ENCODE assay signal across 9 cellular contexts in genomic region chr13:26062853-26063444, GRCh38. TPM values are rescaled to one million over a fixed set of nuclear protein-coding genes. Genes with fewer than 3 reads are reported as not detected.
DNase-seq lines count a peak whose midpoint lies in the region; ATAC-seq and TF ChIP-seq lines count a peak whose summit lies in the region.
"Had no signal": no experiment of that assay in that cellular context is flagged by ENCODE, and none has a peak within 500 bp of the region (broad histone marks: within the 10 kb centered on the region; RNA-seq: fewer than 3 reads in every experiment).

No MANE protein-coding gene starts in this region.

- no peaks in the 10 kb centered on the region for H3K4me1 Mint-ChIP-seq in activated T-cell treated with anti-CD3 and anti-CD28 coated beads, Interleukin-2, amount 50 U/mL, for 24 hours (ENCODE audit: low read depth)
- H3K4me1 Mint-ChIP-seq: central memory CD8-positive, alpha-beta T cell had no signal

- H3K27ac Mint-ChIP-seq in activated T-cell treated with anti-CD3 and anti-CD28 coated beads, Interleukin-2, amount 50 U/mL, for 24 hours, result no peak overlapping the region

- no peaks in the 10 kb centered on the region for H3K36me3 Mint-ChIP-seq in activated T-cell treated with anti-CD3 and anti-CD28 coated beads, Interleukin-2, amount 50 U/mL, for 24 hours (ENCODE audit: low read depth)

- no peak overlapping the region for H3K27ac ChIP-seq in mesendoderm (ENCODE audit: low read depth, low read length)

- no peak overlapping the region for H2BK120ac ChIP-seq in mesendoderm (ENCODE audit: low read depth, low read length)

- H3K27me3 Mint-ChIP-seq in activated T-cell treated with anti-CD3 and anti-CD28 coated beads, Interleukin-2, amount 50 U/mL, for 24 hours, result no peaks in the 10 kb centered on the region

- no peaks in the 10 kb centered on the region for H3K79me1 ChIP-seq in mesendoderm (ENCODE audit: low read length)

- no peaks in the 10 kb centered on the region for H3K36me3 ChIP-seq in mesendoderm (ENCODE audit: control insufficient read depth, insufficient read depth, low read length)

- H2BK15ac ChIP-seq in mesendoderm (replicated peaks; ENCODE audit: low read depth), result no peak overlapping the region

- peak; percentile 76 for TF ChIP-seq CTCF in NB4 (IDR thresholded peaks at IDR 0.05; ENCODE audit: low read depth, low read length)

- no peak for TF ChIP-seq POLR2A in NB4 (IDR thresholded peaks at IDR 0.05; ENCODE audit: extremely low read depth, insufficient read length)

- H2AK5ac ChIP-seq in mesendoderm (ENCODE audit: low read length), result no peak overlapping the region

- no peak overlapping the region for H3K4me2 ChIP-seq in mesendoderm (ENCODE audit: low read length)

- H3K18ac ChIP-seq in mesendoderm (ENCODE audit: low read length), result no peak overlapping the region

- no peak overlapping the region for H4K8ac ChIP-seq in mesendoderm (ENCODE audit: low read depth, low read length)

- no peak overlapping the region for H3K4ac ChIP-seq in mesendoderm (ENCODE audit: low read depth, low read length)

- H4K5ac ChIP-seq in mesendoderm (ENCODE audit: low read length), result no peak overlapping the region

- no peaks in the 10 kb centered on the region for H3K79me2 ChIP-seq in mesendoderm (ENCODE audit: control insufficient read depth, insufficient read depth, low read length)

- no peak overlapping the region for H3K4me3 Mint-ChIP-seq in activated T-cell treated with anti-CD3 and anti-CD28 coated beads, Interleukin-2, amount 50 U/mL, for 24 hours
- H3K4me3 Mint-ChIP-seq: central memory CD8-positive, alpha-beta T cell had no signal

- no peak overlapping the region for H3K9ac ChIP-seq in mesendoderm (ENCODE audit: low read length)

- WGBS in mesendoderm (ENCODE audit: extremely low coverage, insufficient coverage, low lambda C conversion rate), result no CpG with 5 or more reads among the region's 5 CpGs

- H3K27me3 ChIP-seq in mesendoderm (ENCODE audit: insufficient read depth, low read length, poor library complexity), result no peaks in the 10 kb centered on the region

- no peak overlapping the region for H2BK5ac ChIP-seq in mesendoderm (ENCODE audit: low read length)

- DNase-seq in activated T-cell treated with anti-CD3 and anti-CD28 coated beads for 24 hours (ENCODE audit: low read depth), result peak; percentile 30
- no peak for DNase-seq in activated T-cell treated with anti-CD3 and anti-CD28 coated beads, Interleukin-2, amount 50 U/mL, for 24 hours
- peak; percentile 75 for DNase-seq in NB4 (ENCODE audit: low read depth)
- peak; percentile 68 for DNase-seq in SW480 (ENCODE audit: low spot score)
- DNase-seq in effector CD8-positive, alpha-beta T cell (lab: John Stamatoyannopoulos, UW), result peak; percentile 7
- peak; percentile 54 for DNase-seq in mesendoderm

- H3K56ac ChIP-seq in mesendoderm (ENCODE audit: low read length), result no peak overlapping the region

- no peaks in the 10 kb centered on the region for H3K4me1 ChIP-seq in mesendoderm (ENCODE audit: control insufficient read depth, low read depth, low read length)

- H3K9me3 Mint-ChIP-seq in activated T-cell treated with anti-CD3 and anti-CD28 coated beads, Interleukin-2, amount 50 U/mL, for 24 hours, result no peaks in the 10 kb centered on the region
- H3K9me3 Mint-ChIP-seq: central memory CD8-positive, alpha-beta T cell had no signal

- no peak overlapping the region for H3K4me3 ChIP-seq in NB4 (ENCODE audit: low read depth, low read length)
- no peak overlapping the region for H3K4me3 ChIP-seq in mesendoderm (ENCODE audit: low read length)

- ATAC-seq in GM21423 (IDR thresholded peaks at IDR 0.05; ENCODE audit: unreplicated experiment) (no peak), HG02759 (IDR thresholded peaks at IDR 0.05; ENCODE audit: unreplicated experiment) (no peak)

- H3K23ac ChIP-seq in mesendoderm (ENCODE audit: low read length), result no peak overlapping the region

RNA-seq across cellular contexts. Expression of gene SHISA2, which starts 11.1 kb away (rescaled TPM):
- polyA plus RNA-seq in mesendoderm (2013, experiment 1 of 2), result 1.2 TPM
- polyA plus RNA-seq in mesendoderm (2013, experiment 2 of 2), result 1.1 TPM
